1 cellular context compared by ENCODE assay signal in genomic region chr1:173422456-173422976, GRCh38.
TF ChIP-seq lines count a peak whose summit lies in the region.

No MANE protein-coding gene starts in this region.

TF ChIP-seq in K562, 482 proteins besides CTCF, POLR2A, EP300 and RAD21 (continued from another document and continues in another):
- peak in 1 of 2 experiments; percentile 85; a peak in 2 of 4 replicates for TF ChIP-seq ZNF639 (CRISPR knock-in tag; conservative IDR thresholded peaks at IDR 0.05 in 1 of 2, IDR thresholded peaks at IDR 0.05 in 1 of 2)
- TF ChIP-seq DMBX1 (CRISPR knock-in tag; IDR thresholded peaks at IDR 0.05; ENCODE audit: borderline replicate concordance) = peak; percentile 88
- no peak for TF ChIP-seq ELK3 (CRISPR knock-in tag; IDR thresholded peaks at IDR 0.05)
- TF ChIP-seq CHD7 (IDR thresholded peaks at IDR 0.05; ENCODE audit: low read depth, low read length) = no peak
- TF ChIP-seq SRF (CRISPR knock-in tag; IDR thresholded peaks at IDR 0.05) = no peak
- no peak for TF ChIP-seq ID3 (CRISPR knock-in tag; IDR thresholded peaks at IDR 0.05)
- peak; percentile 77 for TF ChIP-seq ID3 (tag; IDR thresholded peaks at IDR 0.05)
- TF ChIP-seq ZSCAN32 (CRISPR knock-in tag; IDR thresholded peaks at IDR 0.05) = no peak
- TF ChIP-seq ZNF449 (CRISPR knock-in tag; IDR thresholded peaks at IDR 0.05) = peak; percentile 90
- peak; percentile 52; the same call in 1 of the 2 replicates for TF ChIP-seq TFAP4 (CRISPR knock-in tag; IDR thresholded peaks at IDR 0.05; ENCODE audit: borderline replicate concordance)
- peak; percentile 46; the same call in 1 of the 2 replicates for TF ChIP-seq HMBOX1 (IDR thresholded peaks at IDR 0.05)
- TF ChIP-seq BDP1 (IDR thresholded peaks at IDR 0.05; ENCODE audit: insufficient read depth, insufficient read length) = no peak
- TF ChIP-seq NRF1 (conservative IDR thresholded peaks at IDR 0.05 in 1 of 2, IDR thresholded peaks at IDR 0.05 in 1 of 2) = no peak
- peak; percentile 15; the same call in 1 of the 2 replicates for TF ChIP-seq ZNF134 (CRISPR knock-in tag; conservative IDR thresholded peaks at IDR 0.05)
- no peak for TF ChIP-seq MXD1 (CRISPR knock-in tag; IDR thresholded peaks at IDR 0.05; ENCODE audit: borderline replicate concordance, poor library complexity, severe bottlenecking)
- peak; percentile 55; the same call in 1 of the 2 replicates for TF ChIP-seq ARID4B (CRISPR knock-in tag; IDR thresholded peaks at IDR 0.05)
- TF ChIP-seq MAX (CRISPR knock-in tag; IDR thresholded peaks at IDR 0.05) = 0 out of 2 replicates have a peak, but pooled peaks have one; percentile 22
- TF ChIP-seq MITF (IDR thresholded peaks at IDR 0.05) = no peak
- no peak for TF ChIP-seq NUFIP1 (IDR thresholded peaks at IDR 0.05; ENCODE audit: partially characterized antibody)
- TF ChIP-seq JUND (IDR thresholded peaks at IDR 0.05; ENCODE audit: borderline replicate concordance, low read depth, low read length) = 0 out of 2 replicates have a peak, but pooled peaks have one; percentile 18
- TF ChIP-seq JUND (tag; IDR thresholded peaks at IDR 0.05; ENCODE audit: borderline replicate concordance, low read depth, low read length) = peak; percentile 59; the same call in 2 of the 3 replicates
- no peak for TF ChIP-seq CBX1 (IDR thresholded peaks at IDR 0.05; ENCODE audit: low read depth)
- no peak for TF ChIP-seq SIN3A (IDR thresholded peaks at IDR 0.05; ENCODE audit: borderline replicate concordance in 2 of 2, control insufficient read depth in 1 of 2, low read depth in 2 of 2, low read length in 2 of 2)
- TF ChIP-seq CXXC5 (CRISPR knock-in tag; IDR thresholded peaks at IDR 0.05) = peak; percentile 56
